Comparison of ENCODE assay signal across 18 cellular contexts in the genomic region with DNA sequence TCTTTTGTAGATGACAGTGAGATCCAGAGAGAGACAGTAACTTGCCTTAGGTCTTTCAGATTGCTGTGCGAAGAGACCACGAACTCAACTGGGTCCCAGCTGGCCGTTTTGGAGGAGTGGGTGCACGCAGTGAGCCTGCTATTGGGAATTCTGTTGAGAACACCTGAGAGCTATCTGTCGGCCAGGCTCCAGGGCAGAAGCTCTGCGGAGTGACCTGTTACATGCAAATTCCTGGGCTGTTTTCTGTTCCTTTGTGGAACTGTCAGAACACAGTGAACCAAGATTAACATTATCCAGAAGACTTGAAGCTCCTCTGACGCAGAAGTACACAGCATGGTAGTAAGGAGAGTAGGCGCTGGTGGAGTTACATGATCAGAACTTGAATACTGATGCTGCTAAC.
"Had no signal": no experiment of that assay in that cellular context is flagged by ENCODE, and none has a peak within 500 bp of the region (broad histone marks: within the 10 kb centered on the region; RNA-seq: fewer than 3 reads in every experiment).

No MANE protein-coding gene starts in this region.

- H3K4me3 ChIP-seq: coronary artery, dorsolateral prefrontal cortex, esophagus muscularis mucosa, gastrocnemius medialis, heart right ventricle, left lung, lower lobe of right lung had no signal

- ATAC-seq: gastrocnemius medialis, left cardiac atrium, left ventricle myocardium superior had no signal

- H3K27ac ChIP-seq: coronary artery, dorsolateral prefrontal cortex, esophagus muscularis mucosa, gastrocnemius medialis, heart right ventricle, left lung, lower lobe of right lung had no signal

- H3K27me3 ChIP-seq: esophagus muscularis mucosa, gastrocnemius medialis had no signal

- DNase-seq: dermis blood vessel endothelial cell; dorsolateral prefrontal cortex; effector CD4-positive, alpha-beta T cell; effector memory CD4-positive, alpha-beta T cell; foreskin melanocyte; gastrocnemius medialis; glutamatergic neuron; head of caudate nucleus; heart right ventricle; hypothalamus; immature natural killer cell; left cardiac atrium; left lung; left ventricle myocardium superior; lower lobe of right lung; mesenchymal stem cell had no signal

- H3K4me1 ChIP-seq: gastrocnemius medialis, left lung, lower lobe of right lung had no signal

- H3K36me3 ChIP-seq: esophagus muscularis mucosa, gastrocnemius medialis, heart right ventricle, left lung, lower lobe of right lung had no signal

- H3K9me3 ChIP-seq: esophagus muscularis mucosa, gastrocnemius medialis, heart right ventricle, left lung, lower lobe of right lung had no signal
